Comparison of ENCODE assay signal across 12 cellular contexts in the genomic region with DNA sequence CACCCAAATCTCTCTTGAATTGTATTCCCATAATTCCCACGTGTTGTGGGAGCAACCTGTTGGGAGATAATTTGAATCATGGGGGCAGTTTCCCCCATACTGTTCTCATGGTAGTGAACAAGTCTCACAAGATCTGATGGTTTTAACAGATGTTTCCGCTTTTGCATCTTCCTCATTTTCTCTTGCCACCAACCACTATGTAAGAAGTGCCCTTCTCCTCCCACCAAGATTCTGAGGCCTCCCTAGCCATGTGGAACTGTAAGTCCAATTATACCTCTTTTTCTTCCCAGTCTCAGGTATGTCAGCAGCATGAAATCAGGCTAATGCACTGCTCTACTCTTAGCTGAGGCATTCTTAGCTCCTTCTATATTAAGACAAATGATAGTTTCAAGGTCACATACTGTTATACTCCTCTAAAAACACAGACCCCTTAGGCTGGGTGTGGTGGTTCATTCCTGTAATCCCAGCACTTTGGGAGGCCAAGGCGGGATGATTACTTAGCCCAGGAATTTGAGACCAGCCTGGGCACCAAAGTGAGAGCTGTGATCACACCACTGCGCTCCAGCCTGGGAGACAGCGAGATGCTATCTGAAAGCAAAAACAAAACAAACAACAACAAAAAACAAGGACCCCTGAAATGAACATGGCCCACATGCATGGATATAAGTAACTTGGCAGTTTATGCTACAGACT. TPM values are rescaled to one million over a fixed set of nuclear protein-coding genes. Genes with fewer than 3 reads are reported as not detected.
DNase-seq lines count a peak whose midpoint lies in the region; ATAC-seq and TF ChIP-seq lines count a peak whose summit lies in the region.
"Had no signal": no experiment of that assay in that cellular context is flagged by ENCODE, and none has a peak within 500 bp of the region (broad histone marks: within the 10 kb centered on the region; RNA-seq: fewer than 3 reads in every experiment).

No MANE protein-coding gene starts in this region.

- H3K9ac ChIP-seq in mucosa of rectum (ENCODE audit: low read depth in 1 of 2, low read length in 2 of 2), result no peak overlapping the region

- H3K9me3 Mint-ChIP-seq in CD8-positive, alpha-beta memory T cell, result peaks cover 0 to 2% (median 0%) of the 10 kb centered on the region in 5 donors
- H3K9me3 Mint-ChIP-seq in activated B cell treated with CpG ODN at 0.5 μM for 24 hours, result peaks cover 5% of the 10 kb centered on the region

- H3K36me3 Mint-ChIP-seq in CD8-positive, alpha-beta memory T cell, result peaks cover 0 to 47% (median 8%) of the 10 kb centered on the region in 3 donors
- H3K36me3 Mint-ChIP-seq in activated B cell treated with CpG ODN at 0.5 μM for 24 hours (ENCODE audit: low read depth), result peaks cover 53% of the 10 kb centered on the region

- peaks cover 0 to 10% of the 10 kb centered on the region in 2 donors for H3K27me3 Mint-ChIP-seq in CD8-positive, alpha-beta memory T cell
- no peaks in the 10 kb centered on the region for H3K27me3 Mint-ChIP-seq in activated B cell treated with CpG ODN at 0.5 μM for 24 hours

- peak overlapping the region in 6 of 7 donors; percentile 18 to 92 (median 72) for H3K4me3 Mint-ChIP-seq in CD8-positive, alpha-beta memory T cell
- peak overlapping the region; percentile 57 for H3K4me3 Mint-ChIP-seq in activated B cell treated with CpG ODN at 0.5 μM for 24 hours

- ATAC-seq in activated B cell treated with CpG ODN at 0.5 μM for 24 hours (ENCODE audit: low read depth) (no peak), GM21526 (IDR thresholded peaks at IDR 0.05; ENCODE audit: low FRiP score, unreplicated experiment) (no peak), GM21381 (IDR thresholded peaks at IDR 0.05; ENCODE audit: unreplicated experiment) (no peak)
- ATAC-seq: HCT116 had no signal

- H3K36me3 ChIP-seq in CD8-positive, alpha-beta memory T cell (ENCODE audit: insufficient read depth, low read length), result no peaks in the 10 kb centered on the region
- H3K36me3 ChIP-seq in mucosa of rectum (ENCODE audit: control insufficient read depth in 2 of 2, insufficient read depth in 2 of 2, low read length in 2 of 2), result peaks cover 0 to 7% of the 10 kb centered on the region in 2 donors
- H3K36me3 ChIP-seq in effector memory CD4-positive, alpha-beta T cell (ENCODE audit: control insufficient read depth, insufficient read depth, low read length), result no peaks in the 10 kb centered on the region

- peaks cover 67% of the 10 kb centered on the region for H3K4me1 ChIP-seq in CD8-positive, alpha-beta memory T cell (ENCODE audit: insufficient read depth, low read length)
- peaks cover 19 to 28% of the 10 kb centered on the region in 2 donors for H3K4me1 ChIP-seq in mucosa of rectum (ENCODE audit: control insufficient read depth in 2 of 2, insufficient read depth in 2 of 2, low read length in 2 of 2)
- peaks cover 24% of the 10 kb centered on the region for H3K4me1 ChIP-seq in effector memory CD4-positive, alpha-beta T cell (ENCODE audit: control insufficient read depth, insufficient read depth, low read length, poor library complexity, severe bottlenecking)

- no peaks in the 10 kb centered on the region for H3K27me3 ChIP-seq in CD8-positive, alpha-beta memory T cell (ENCODE audit: insufficient read depth, low read length, poor library complexity, severe bottlenecking)
- H3K27me3 ChIP-seq in HL-60 (ENCODE audit: insufficient read depth, poor library complexity, severe bottlenecking), result no peaks in the 10 kb centered on the region
- no peaks in the 10 kb centered on the region for H3K27me3 ChIP-seq in mucosa of rectum (ENCODE audit: control insufficient read depth in 2 of 2, insufficient read depth in 2 of 2, low read length in 2 of 2)
- H3K27me3 ChIP-seq in effector memory CD4-positive, alpha-beta T cell (replicated peaks; ENCODE audit: control insufficient read depth, insufficient read depth, low read length, poor library complexity, severe bottlenecking), result no peaks in the 10 kb centered on the region

- H3K27ac ChIP-seq in CD8-positive, alpha-beta memory T cell (ENCODE audit: low read depth, low read length), result no peak overlapping the region
- H3K27ac ChIP-seq in HL-60 (replicated peaks), result peak overlapping the region; percentile 100
- H3K27ac ChIP-seq in mucosa of rectum (ENCODE audit: low read depth in 2 of 2, low read length in 2 of 2), result peak overlapping the region; percentile 10 to 38
- H3K27ac ChIP-seq in effector memory CD4-positive, alpha-beta T cell (ENCODE audit: insufficient read depth, low read length, poor library complexity, severe bottlenecking), result no peak overlapping the region

- no peak for DNase-seq in CD8-positive, alpha-beta memory T cell
- DNase-seq in HL-60 (ENCODE audit: low read depth in 1 of 2, low spot score in 1 of 2) (peak; percentile 35 to 79), activated B cell treated with CpG ODN at 0.5 μM for 24 hours (no peak), NCI-H1105 treated with DMSO at 0.1 percent for 48 hours (lab: John Stamatoyannopoulos, UW) (no peak)
- no peak for DNase-seq in effector memory CD4-positive, alpha-beta T cell
- DNase-seq: activated naive CD4-positive, alpha-beta T cell treated with anti-CD3 and anti-CD28 coated beads for 36 hours; occipital lobe; SHP77 had no signal

- no peaks in the 10 kb centered on the region for H3K9me3 ChIP-seq in CD8-positive, alpha-beta memory T cell (ENCODE audit: low read length)
- no peaks in the 10 kb centered on the region for H3K9me3 ChIP-seq in mucosa of rectum (ENCODE audit: control insufficient read depth in 2 of 2, low read length in 2 of 2)
- H3K9me3 ChIP-seq in effector memory CD4-positive, alpha-beta T cell (ENCODE audit: control insufficient read depth, low read length), result no peaks in the 10 kb centered on the region

- H3K4me3 ChIP-seq in CD8-positive, alpha-beta memory T cell (ENCODE audit: low read length), result no peak overlapping the region
- H3K4me3 ChIP-seq in HL-60 (replicated peaks; ENCODE audit: insufficient read depth, low read length) (no peak overlapping the region), mucosa of rectum (ENCODE audit: low read length in 2 of 2) (no peak overlapping the region)
- H3K4me3 ChIP-seq in effector memory CD4-positive, alpha-beta T cell (ENCODE audit: insufficient read depth, low read depth, low read length, poor library complexity, severe bottlenecking), result no peak overlapping the region

- peak overlapping the region; percentile 52 to 93 (median 84) for H3K27ac Mint-ChIP-seq in CD8-positive, alpha-beta memory T cell
- H3K27ac Mint-ChIP-seq in activated B cell treated with CpG ODN at 0.5 μM for 24 hours, result peak overlapping the region; percentile 89

- peaks cover 81 to 90% (median 85%) of the 10 kb centered on the region in 3 donors for H3K4me1 Mint-ChIP-seq in CD8-positive, alpha-beta memory T cell
- H3K4me1 Mint-ChIP-seq in activated B cell treated with CpG ODN at 0.5 μM for 24 hours, result peaks cover 79% of the 10 kb centered on the region

- intact Hi-C loops in activated B cell treated with CpG ODN at 0.5 μM for 24 hours (cut with micrococcal nuclease), result loop anchor here (10.0 kb wide), 1 partner anchor 1318 kb away; no protein-coding TSS in a partner anchor

- CTCF ChIA-PET in CD8-positive, alpha-beta memory T cell (lab: Charles Lee), result no interaction called here
- CTCF ChIA-PET in activated B cell treated with CpG ODN at 0.5 μM for 24 hours (lab: Charles Lee), result no interaction called here

- POLR2A ChIA-PET in CD8-positive, alpha-beta memory T cell (lab: Charles Lee), result no interaction called here
- POLR2A ChIA-PET in activated B cell treated with CpG ODN at 0.5 μM for 24 hours (lab: Charles Lee), result interaction anchor here (1.0 to 2.2 kb wide), 2 partner anchors 283 to 402 kb away, joined by 3 to 4 read pairs; no protein-coding TSS in a partner anchor

- TF ChIP-seq CTCF in HL-60 (IDR thresholded peaks at IDR 0.05; ENCODE audit: insufficient read depth, low read length) (no peak), activated B cell treated with CpG ODN at 0.5 μM for 24 hours (IDR thresholded peaks at IDR 0.05) (no peak)

RNA-seq across cellular contexts. Expression of gene SCAF11, which starts 3.6 kb away (rescaled TPM):
- total RNA-seq in CD8-positive, alpha-beta memory T cell, result 100 to 1,000 TPM; 114 to 119 TPM
- polyA plus RNA-seq in CD8-positive, alpha-beta memory T cell, result 125 TPM
- 180 and 198 TPM in 2 replicates for total RNA-seq in activated B cell treated with CpG ODN at 0.5 μM for 24 hours

Comparison
In these comparisons a context has a peak if more than half of its experiments do, and no peak if none do; other contexts are left out.
1. DNase-seq: peak in HL-60 (2 of 2); none in CD8-positive, alpha-beta memory T cell (0 of 5), activated B cell treated with CpG ODN at 0.5 μM for 24 hours (single experiment), NCI-H1105 treated with DMSO at 0.1 percent for 48 hours (single experiment) and effector memory CD4-positive, alpha-beta T cell (0 of 3).
2. H3K27ac ChIP-seq: peak in HL-60 (single experiment) and mucosa of rectum (2 of 2); none in CD8-positive, alpha-beta memory T cell (single experiment) and effector memory CD4-positive, alpha-beta T cell (single experiment).